22 cellular contexts compared by ENCODE assay signal in genomic region chr2:198863655-198864054, GRCh38.
"Had no signal": no experiment of that assay in that cellular context is flagged by ENCODE, and none has a peak within 500 bp of the region (broad histone marks: within the 10 kb centered on the region; RNA-seq: fewer than 3 reads in every experiment).

No MANE protein-coding gene starts in this region.

- H3K9me3 ChIP-seq: pancreas, prostate gland, thyroid gland had no signal

- H3K27me3 ChIP-seq: esophagus squamous epithelium, hepatocyte, neural progenitor cell, pancreas, right lobe of liver, suprapubic skin, thyroid gland had no signal

- H3K4me2 ChIP-seq: hepatocyte, neural progenitor cell had no signal

- ATAC-seq: left cardiac atrium; lower lobe of right lung; natural killer cell treated with Interleukin-12 subunit alpha and Interleukin-12 subunit beta and Interleukin-15 and Interleukin-18, amount 100 ng/mL, for 72 hours; pancreas; right lobe of liver; stimulated activated effector memory CD8-positive, alpha-beta T cell treated with anti-CD3 and anti-CD28 coated beads, Interleukin-12 subunit alpha, Interleukin-12 subunit beta, amount 100 ng/mL, for 72 hours; stimulated activated naive CD8-positive, alpha-beta T cell treated with anti-CD3 and anti-CD28 coated beads, Interleukin-15, Interleukin-2, amounts not matched to agents 100 U/mL and 50 U/mL, for 24 hours had no signal

- H3K27ac ChIP-seq: esophagus squamous epithelium, hepatocyte, left ventricle myocardium inferior, lower lobe of right lung, neural progenitor cell, pancreas, prostate gland, right lobe of liver, suprapubic skin, thyroid gland had no signal

- H3K36me3 ChIP-seq: esophagus squamous epithelium, left ventricle myocardium inferior, lower lobe of right lung, neural progenitor cell, pancreas, prostate gland, right lobe of liver, suprapubic skin, thyroid gland had no signal

- H3K4me3 ChIP-seq: esophagus squamous epithelium, hepatocyte, left ventricle myocardium inferior, lower lobe of right lung, neural progenitor cell, pancreas, prostate gland, right lobe of liver, suprapubic skin, thyroid gland had no signal

- H2AFZ ChIP-seq: hepatocyte, neural progenitor cell had no signal

- H3K4me1 ChIP-seq: esophagus squamous epithelium, left ventricle myocardium inferior, lower lobe of right lung, neural progenitor cell, pancreas, prostate gland, right lobe of liver, suprapubic skin, thyroid gland had no signal

- H3K79me2 ChIP-seq: hepatocyte had no signal

- H3K9ac ChIP-seq: neural progenitor cell had no signal

- DNase-seq: dermis blood vessel endothelial cell; esophagus squamous epithelium; foreskin melanocyte; head of caudate nucleus; kidney; left cardiac atrium; left ventricle myocardium inferior; lower lobe of right lung; midbrain; nucleus accumbens; pancreas; right lobe of liver; stimulated activated CD4-positive, alpha-beta T cell treated with anti-CD3 and anti-CD28 coated beads, Interleukin-4, amount 100 ng/mL, for 1 hour; stimulated activated CD8-positive, alpha-beta memory T cell treated with anti-CD3 and anti-CD28 coated beads, Interleukin-4, amount 100 ng/mL, for 48 hours; stimulated activated naive CD8-positive, alpha-beta T cell treated with anti-CD3 and anti-CD28 coated beads, Interleukin-15, Interleukin-2, amounts not matched to agents 100 U/mL and 50 U/mL, for 24 hours; thyroid gland had no signal
